Comparison of ENCODE assay signal across 1 cellular context in genomic region chr19:50778906-50779430, GRCh38.
TF ChIP-seq lines count a peak whose summit lies in the region.

No MANE protein-coding gene starts in this region.

TF ChIP-seq in K562, 482 proteins besides CTCF, POLR2A, EP300 and RAD21:
- TF ChIP-seq ZNF263 (CRISPR knock-in tag; IDR thresholded peaks at IDR 0.05; ENCODE audit: borderline replicate concordance) (no peak), ZNF277 (CRISPR knock-in tag; IDR thresholded peaks at IDR 0.05; ENCODE audit: borderline replicate concordance) (no peak), SP1 (CRISPR knock-in tag; IDR thresholded peaks at IDR 0.05) (peak; percentile 40; the same call in 1 of the 2 replicates), ZFX (CRISPR knock-in tag; IDR thresholded peaks at IDR 0.05) (0 out of 2 replicates have a peak, but pooled peaks have one; percentile 10)
